13 cellular contexts compared by ENCODE assay signal in the genomic region with DNA sequence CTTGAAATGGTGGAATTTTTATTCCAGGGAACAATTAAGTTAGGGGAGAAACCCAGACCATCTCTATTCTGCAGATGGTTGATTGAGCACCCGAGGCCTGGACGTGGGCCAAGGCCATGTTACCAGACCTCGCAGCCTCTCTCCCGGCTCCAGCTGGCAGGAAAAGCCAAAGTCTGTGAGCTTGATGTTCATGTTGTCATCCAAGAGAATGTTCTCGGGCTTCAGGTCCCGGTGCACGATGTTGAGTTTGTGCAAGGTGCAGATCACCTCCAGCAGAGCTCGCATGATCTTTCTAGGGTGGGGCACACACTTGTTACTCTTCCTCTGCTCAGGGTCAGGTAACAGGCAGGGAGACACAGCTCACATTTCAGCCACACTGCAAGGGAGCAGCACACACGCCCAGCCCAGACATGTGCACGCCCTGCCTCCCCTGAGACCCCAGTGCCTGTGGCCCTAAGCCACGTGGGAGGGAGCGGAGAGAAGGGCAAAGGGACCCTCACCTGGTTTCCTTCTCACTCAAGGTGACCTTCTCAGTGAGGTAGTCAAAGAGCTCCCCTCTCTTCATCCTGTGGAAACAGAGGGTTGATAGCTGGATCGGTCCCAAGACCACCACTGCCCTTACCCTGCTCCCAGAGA. TPM values are rescaled to one million over a fixed set of nuclear protein-coding genes. Genes with fewer than 3 reads are reported as not detected.
DNase-seq lines count a peak whose midpoint lies in the region; ATAC-seq and TF ChIP-seq lines count a peak whose summit lies in the region.
"Had no signal": no experiment of that assay in that cellular context is flagged by ENCODE, and none has a peak within 500 bp of the region (broad histone marks: within the 10 kb centered on the region; RNA-seq: fewer than 3 reads in every experiment).

No MANE protein-coding gene starts in this region.

- POLR2A ChIA-PET in HEK293 (lab: Yijun Ruan, JAX) = interaction anchor here (0.6 to 1.4 kb wide), 2 partner anchors 32 to 57 kb away, joined by 4 read pairs; a partner anchor contains a TSS
- POLR2A ChIA-PET in PC-3 (lab: Charles Lee; ENCODE audit: unreplicated experiment) = no interaction called here

- H3K4me2 ChIP-seq in PC-3 (ENCODE audit: low read length) = no peak overlapping the region

- H3K9me3 ChIP-seq in HEK293 (ENCODE audit: control insufficient read depth, insufficient read depth, low read depth, low read length) = no peaks in the 10 kb centered on the region
- H3K9me3 ChIP-seq in PC-3 (ENCODE audit: low read length) = no peaks in the 10 kb centered on the region
- H3K9me3 ChIP-seq: Caco-2 had no signal

- intact Hi-C loops in PC-3 (cut with micrococcal nuclease) = no loop called here
- intact Hi-C loops in cardiac septum (cut with DNase I) = no loop called here

- H3K9ac ChIP-seq in PC-3 (ENCODE audit: low read length) = no peak overlapping the region
- H3K9ac ChIP-seq: parathyroid adenoma had no signal

- H3K4me1 ChIP-seq in HEK293 (ENCODE audit: control insufficient read depth, insufficient read depth, low read length) = no peaks in the 10 kb centered on the region
- no peaks in the 10 kb centered on the region for H3K4me1 ChIP-seq in PC-3 (ENCODE audit: insufficient read depth, low read length)
- H3K4me1 ChIP-seq: Caco-2, parathyroid adenoma had no signal

- ATAC-seq in PC-3 (peak; percentile 22), HG03139 (IDR thresholded peaks at IDR 0.05; ENCODE audit: unreplicated experiment) (no peak)

- DNase-seq in PC-3 (no peak), cardiac septum (ENCODE audit: low spot score) (peak; percentile 72), putamen (ENCODE audit: low spot score) (peak; percentile 53), NOMO-1 treated with DMSO at 0.1 percent for 48 hours (lab: John Stamatoyannopoulos, UW; ENCODE audit: unreplicated experiment) (no peak)
- no peak for DNase-seq in activated CD4-positive, alpha-beta T cell treated with anti-CD3 and anti-CD28 coated beads, Interleukin-2, amount 50 U/mL, for 48 hours
- no peak for DNase-seq in activated naive CD4-positive, alpha-beta T cell treated with anti-CD3 and anti-CD28 coated beads, Interleukin-2, amount 50 U/mL, for 16 hours
- DNase-seq: Caco-2; effector CD4-positive, alpha-beta T cell; NCI-H774; T-helper 9 cell had no signal

- H3K27me3 ChIP-seq in PC-3 (ENCODE audit: low read length) = no peaks in the 10 kb centered on the region

- no peak overlapping the region for H3K4me3 ChIP-seq in HEK293 (ENCODE audit: low read depth, low read length)
- no peak overlapping the region for H3K4me3 ChIP-seq in PC-3 (ENCODE audit: low read length)

- H3K9me2 ChIP-seq in PC-3 (replicated peaks; ENCODE audit: low read length) = no peaks in the 10 kb centered on the region

- H3F3A ChIP-seq in PC-3 (ENCODE audit: low read length, unreplicated experiment) = no peaks in the 10 kb centered on the region

- H3K36me3 ChIP-seq in HEK293 (ENCODE audit: control insufficient read depth in 2 of 2, insufficient read depth in 1 of 2, low read length in 2 of 2) (peaks cover 3 to 17% of the 10 kb centered on the region in 2 experiments; a peak in 2 of 3 replicates), PC-3 (ENCODE audit: low read depth, low read length) (no peaks in the 10 kb centered on the region; the same call in 1 of the 2 replicates)

- no peaks in the 10 kb centered on the region for H3K79me2 ChIP-seq in PC-3 (ENCODE audit: low read length)
- H3K79me2 ChIP-seq: parathyroid adenoma had no signal

- no TSS peak for BruUV-seq in PC-3 (replicated peaks; lab: Mats Ljungman, UMichigan)

- no peak overlapping the region for H2AFZ ChIP-seq in PC-3 (ENCODE audit: low read length)
- H2AFZ ChIP-seq: parathyroid adenoma had no signal

- H3K27ac ChIP-seq in HEK293 (ENCODE audit: extremely low read depth, low read depth, low read length) = no peak overlapping the region
- no peak overlapping the region for H3K27ac ChIP-seq in PC-3 (ENCODE audit: low read length)
- H3K27ac ChIP-seq: parathyroid adenoma had no signal

- no peak for TF ChIP-seq CTCF in HEK293 (tag by site-specific recombination; IDR thresholded peaks at IDR 0.05)
- TF ChIP-seq CTCF in PC-3 (conservative IDR thresholded peaks at IDR 0.05; ENCODE audit: low read depth, low read length) = no peak

- CTCF ChIA-PET in HEK293 (lab: Yijun Ruan, JAX) (interaction anchor here (0.6 kb wide), 1 partner anchor 8 kb away, joined by 3 read pairs; no protein-coding TSS in a partner anchor), PC-3 (lab: Charles Lee) (no interaction called here)

- no peaks in the 10 kb centered on the region for H4K20me1 ChIP-seq in PC-3 (ENCODE audit: low read length)

TF ChIP-seq in HEK293, 187 proteins besides CTCF, POLR2A, EP300 and RAD21:
- TF ChIP-seq, protein P1, sequence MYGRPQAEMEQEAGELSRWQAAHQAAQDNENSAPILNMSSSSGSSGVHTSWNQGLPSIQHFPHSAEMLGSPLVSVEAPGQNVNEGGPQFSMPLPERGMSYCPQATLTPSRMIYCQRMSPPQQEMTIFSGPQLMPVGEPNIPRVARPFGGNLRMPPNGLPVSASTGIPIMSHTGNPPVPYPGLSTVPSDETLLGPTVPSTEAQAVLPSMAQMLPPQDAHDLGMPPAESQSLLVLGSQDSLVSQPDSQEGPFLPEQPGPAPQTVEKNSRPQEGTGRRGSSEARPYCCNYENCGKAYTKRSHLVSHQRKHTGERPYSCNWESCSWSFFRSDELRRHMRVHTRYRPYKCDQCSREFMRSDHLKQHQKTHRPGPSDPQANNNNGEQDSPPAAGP (tag by site-specific recombination; IDR thresholded peaks at IDR 0.05) = 0 out of 2 replicates have a peak, but pooled peaks have one; percentile 41
- TF ChIP-seq ZNF23 (tag by site-specific recombination; IDR thresholded peaks at IDR 0.05; ENCODE audit: borderline replicate concordance) (no peak), ZEB2 (tag by site-specific recombination; IDR thresholded peaks at IDR 0.05) (no peak), KLF1 (tag by site-specific recombination; IDR thresholded peaks at IDR 0.05) (peak; percentile 94), SCRT2 (tag by site-specific recombination; IDR thresholded peaks at IDR 0.05) (peak; percentile 49; the same call in 1 of the 2 replicates)

RNA-seq across cellular contexts. Expression of a gene that starts 9.5 kb away (rescaled TPM):
- total RNA-seq in PC-3 (2014; rRNA removed) (0.75 and 1.3 TPM in 2 replicates), cardiac septum (15.3 TPM)

RNA-seq across cellular contexts. Expression of a gene that starts 19.2 kb away (rescaled TPM):
- total RNA-seq in PC-3 (2014; rRNA removed) (57.4 and 65.6 TPM in 2 replicates), cardiac septum (32.3 TPM)

RNA-seq across cellular contexts. Expression of a gene that starts 23.0 kb away (rescaled TPM):
- total RNA-seq in PC-3 (2014; rRNA removed) (499 and 578 TPM in 2 replicates), cardiac septum (394 TPM)

RNA-seq across cellular contexts. Expression of a gene that starts 31.7 kb away (rescaled TPM):
- total RNA-seq in PC-3 (2014; rRNA removed) (316 and 338 TPM in 2 replicates), cardiac septum (74.0 TPM)

RNA-seq across cellular contexts. Expression of a gene that starts 32.0 kb away (rescaled TPM):
- total RNA-seq in PC-3 (2014; rRNA removed) (54.0 and 66.3 TPM in 2 replicates), cardiac septum (9.7 TPM)

Comparison
In these comparisons a context has a peak if more than half of its experiments do, and no peak if none do; other contexts are left out.
1. DNase-seq: peak in cardiac septum (single experiment) and putamen (single experiment); none in PC-3 (single experiment), activated CD4-positive, alpha-beta T cell treated with anti-CD3 and anti-CD28 coated beads, Interleukin-2, amount 50 U/mL, for 48 hours (0 of 2), NOMO-1 treated with DMSO at 0.1 percent for 48 hours (single experiment) and activated naive CD4-positive, alpha-beta T cell treated with anti-CD3 and anti-CD28 coated beads, Interleukin-2, amount 50 U/mL, for 16 hours (single experiment).